12 cellular contexts compared by ENCODE assay signal in the genomic region with DNA sequence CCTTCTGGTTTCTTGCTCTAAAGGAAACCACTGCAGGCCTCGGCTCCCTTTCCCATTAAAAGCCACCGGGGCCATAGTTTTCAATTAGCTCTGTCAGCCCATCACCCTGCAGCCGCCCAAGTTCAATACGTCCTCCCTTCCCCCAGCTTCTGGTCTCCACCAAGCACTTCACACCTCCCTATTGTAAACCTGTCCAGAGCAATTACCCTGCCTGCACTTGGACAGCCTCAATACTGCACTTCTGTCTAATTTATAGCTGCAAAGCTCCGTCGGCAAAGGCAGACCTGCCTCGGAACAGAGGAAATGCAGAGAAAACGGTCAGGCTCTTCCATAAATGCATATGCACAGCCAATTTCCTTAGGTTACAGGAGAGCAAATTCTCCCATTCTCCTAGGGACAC. TPM values are rescaled to one million over a fixed set of nuclear protein-coding genes. Genes with fewer than 3 reads are reported as not detected.
DNase-seq lines count a peak whose midpoint lies in the region; ATAC-seq and TF ChIP-seq lines count a peak whose summit lies in the region.
"Had no signal": no experiment of that assay in that cellular context is flagged by ENCODE, and none has a peak within 500 bp of the region (broad histone marks: within the 10 kb centered on the region; RNA-seq: fewer than 3 reads in every experiment).

No MANE protein-coding gene starts in this region.

- H4K20me1 ChIP-seq in GM23338 (replicated peaks; ENCODE audit: insufficient read depth), result peaks cover 71% of the 10 kb centered on the region

- H3K9me3 Mint-ChIP-seq in GM23338, result no peaks in the 10 kb centered on the region
- no peaks in the 10 kb centered on the region for H3K9me3 Mint-ChIP-seq in effector memory CD8-positive, alpha-beta T cell
- H3K9me3 Mint-ChIP-seq: CD8-positive, alpha-beta T cell had no signal

- no peak for TF ChIP-seq CTCF in GM23338 (conservative IDR thresholded peaks at IDR 0.05; ENCODE audit: low read depth in 2 of 2)

- peak overlapping the region; percentile 85 for H3K27ac Mint-ChIP-seq in GM23338
- H3K27ac Mint-ChIP-seq in effector memory CD8-positive, alpha-beta T cell, result peak overlapping the region; percentile 7 to 62
- H3K27ac Mint-ChIP-seq: CD8-positive, alpha-beta T cell had no signal

- DNase-seq in GM23338 (ENCODE audit: low spot score) (no peak), NCI-H2227 treated with DMSO at 0.1 percent for 48 hours (lab: John Stamatoyannopoulos, UW) (peak; percentile 46), ecto neural progenitor cell (ENCODE audit: low spot score) (no peak)
- no peak for DNase-seq in effector memory CD8-positive, alpha-beta T cell
- DNase-seq: activated CD4-positive, alpha-beta T cell treated with anti-CD3 and anti-CD28 coated beads, Interleukin-2, amount 50 U/mL, for 4 hours; activated naive CD4-positive, alpha-beta T cell; CD8-positive, alpha-beta T cell; cerebellar nuclear complex; esophagus squamous epithelium had no signal

- H3K27ac ChIP-seq in GM23338 (ENCODE audit: low read depth) (no peak overlapping the region), rectal smooth muscle tissue (ENCODE audit: low read depth, low read length) (peak overlapping the region; percentile 69)

- peak overlapping the region; percentile 44 for H3K4me3 Mint-ChIP-seq in GM23338
- H3K4me3 Mint-ChIP-seq in effector memory CD8-positive, alpha-beta T cell, result peak overlapping the region in 1 of 2 donors; percentile 25
- H3K4me3 Mint-ChIP-seq: CD8-positive, alpha-beta T cell had no signal

- H3K36me3 ChIP-seq in GM23338 (ENCODE audit: insufficient read depth) (no peaks in the 10 kb centered on the region), rectal smooth muscle tissue (ENCODE audit: control insufficient read depth, insufficient read depth, low read length) (no peaks in the 10 kb centered on the region)
- H3K36me3 ChIP-seq: esophagus squamous epithelium had no signal

- H3K27me3 Mint-ChIP-seq in GM23338 (ENCODE audit: insufficient read depth, low read depth, poor library complexity), result peaks cover 4% of the 10 kb centered on the region
- no peaks in the 10 kb centered on the region for H3K27me3 Mint-ChIP-seq in effector memory CD8-positive, alpha-beta T cell

- H3F3A ChIP-seq in GM23338 (replicated peaks; ENCODE audit: low read depth), result no peaks in the 10 kb centered on the region

- peak; percentile 11 for ATAC-seq in GM23338
- ATAC-seq in effector memory CD8-positive, alpha-beta T cell (replicated peaks), result no peak
- ATAC-seq in HG02852 (IDR thresholded peaks at IDR 0.05; ENCODE audit: unreplicated experiment), result no peak
- no peak for ATAC-seq in HG03354 (IDR thresholded peaks at IDR 0.05; ENCODE audit: poor library complexity, severe bottlenecking, unreplicated experiment)
- ATAC-seq: CD8-positive, alpha-beta T cell had no signal

- H3K9ac ChIP-seq in rectal smooth muscle tissue (ENCODE audit: low read length), result no peak overlapping the region

- no peaks in the 10 kb centered on the region for H3K27me3 ChIP-seq in GM23338 (ENCODE audit: insufficient read depth)
- no peaks in the 10 kb centered on the region for H3K27me3 ChIP-seq in rectal smooth muscle tissue (ENCODE audit: control insufficient read depth, insufficient read depth, low read length)
- H3K27me3 ChIP-seq: esophagus squamous epithelium had no signal

- H3K4me2 ChIP-seq in GM23338, result peak overlapping the region; percentile 76

- H3K36me3 Mint-ChIP-seq in GM23338 (ENCODE audit: low read depth), result no peaks in the 10 kb centered on the region
- peaks cover 12% of the 10 kb centered on the region for H3K36me3 Mint-ChIP-seq in effector memory CD8-positive, alpha-beta T cell (ENCODE audit: insufficient read depth)
- H3K36me3 Mint-ChIP-seq: CD8-positive, alpha-beta T cell had no signal

- no peak overlapping the region for H2AFZ ChIP-seq in GM23338

- peaks cover 100% of the 10 kb centered on the region for H3K79me2 ChIP-seq in GM23338 (replicated peaks; ENCODE audit: insufficient read depth)

- H3K4me3 ChIP-seq in GM23338, result peak overlapping the region; percentile 43
- H3K4me3 ChIP-seq in rectal smooth muscle tissue (ENCODE audit: low read length), result peak overlapping the region; percentile 44
- H3K4me3 ChIP-seq: esophagus squamous epithelium had no signal

- peaks cover 16% of the 10 kb centered on the region for H3K4me1 Mint-ChIP-seq in GM23338
- peaks cover 60 to 65% of the 10 kb centered on the region in 2 donors for H3K4me1 Mint-ChIP-seq in effector memory CD8-positive, alpha-beta T cell (ENCODE audit: low read depth in 2 of 2)

- no peaks in the 10 kb centered on the region for H3K9me2 ChIP-seq in GM23338 (ENCODE audit: insufficient read depth)

- H3K4me1 ChIP-seq in GM23338 (ENCODE audit: insufficient read depth), result peaks cover 100% of the 10 kb centered on the region
- H3K4me1 ChIP-seq in rectal smooth muscle tissue (ENCODE audit: control insufficient read depth, insufficient read depth, low read length), result peaks cover 81% of the 10 kb centered on the region

TF ChIP-seq in GM23338, 12 proteins besides CTCF, POLR2A, EP300 and RAD21 (continues in another document):
- TF ChIP-seq STAT1 (IDR thresholded peaks at IDR 0.05; ENCODE audit: unreplicated experiment) (no peak), ZNF114 (CRISPR knock-in tag; IDR thresholded peaks at IDR 0.05) (no peak), EZH2 (IDR thresholded peaks at IDR 0.05; ENCODE audit: low read depth, unreplicated experiment) (no peak), NANOG (IDR thresholded peaks at IDR 0.05; ENCODE audit: borderline replicate concordance) (no peak), ZNF462 (CRISPR knock-in tag; IDR thresholded peaks at IDR 0.05) (no peak), JUNB (IDR thresholded peaks at IDR 0.05; ENCODE audit: unreplicated experiment) (no peak), ETS1 (IDR thresholded peaks at IDR 0.05) (no peak)

RNA-seq across cellular contexts. Expression of gene LRIG1, which starts 21.9 kb away (rescaled TPM):
- total RNA-seq in GM23338 (2014; rRNA removed; shearing (Covaris generic)), result 116 and 134 TPM in 2 replicates
- 39.9 and 40.0 TPM in 2 replicates for polyA plus RNA-seq in GM23338 (2016; fragmentation: Nextera tagmentation; extraction: Ambion mirVana)
